1 cellular context compared by ENCODE assay signal in genomic region chr7:127653396-127653795, GRCh38.
TF ChIP-seq lines count a peak whose summit lies in the region.

No MANE protein-coding gene starts in this region.

TF ChIP-seq in endothelial cell of umbilical vein, 7 proteins besides CTCF, POLR2A, EP300 and RAD21 (continued from another document):
- TF ChIP-seq MAX (IDR thresholded peaks at IDR 0.05; ENCODE audit: insufficient read depth, insufficient read length) (no peak), FOS (IDR thresholded peaks at IDR 0.05; ENCODE audit: borderline replicate concordance, insufficient read depth, low read length) (no peak), JUN (IDR thresholded peaks at IDR 0.05; ENCODE audit: borderline replicate concordance, insufficient read depth, insufficient read length, low read depth) (no peak), EZH2 (IDR thresholded peaks at IDR 0.05; ENCODE audit: borderline replicate concordance, low read depth, low read length, severe bottlenecking) (no peak), MYC (IDR thresholded peaks at IDR 0.05; ENCODE audit: low read depth, low read length) (no peak), GATA2 (IDR thresholded peaks at IDR 0.05; ENCODE audit: insufficient read depth, insufficient read length, low read depth, low read length) (no peak)
